1 cellular context compared by ENCODE assay signal in the genomic region with DNA sequence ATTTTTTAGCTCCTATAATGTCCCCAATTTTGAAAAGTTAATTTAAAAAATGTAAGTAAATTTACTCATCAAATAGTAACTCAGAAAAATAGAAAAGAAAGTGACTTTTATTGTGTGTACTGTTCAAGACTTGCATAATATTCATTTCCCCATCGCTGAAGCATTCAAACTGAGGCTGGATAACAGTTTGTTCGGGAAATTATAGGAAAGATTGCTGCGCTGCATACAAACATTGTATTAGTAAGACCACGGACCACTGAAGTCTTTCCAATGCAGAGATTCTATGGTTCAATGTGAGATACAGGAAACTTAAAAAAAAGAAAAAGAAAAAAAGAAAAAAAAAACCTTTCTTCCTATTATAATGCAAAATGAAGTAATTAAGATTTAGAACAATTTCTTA.
TF ChIP-seq lines count a peak whose summit lies in the region.

No MANE protein-coding gene starts in this region.

TF ChIP-seq in GM12878, 131 proteins besides CTCF, POLR2A, EP300 and RAD21:
- TF ChIP-seq, protein P1, sequence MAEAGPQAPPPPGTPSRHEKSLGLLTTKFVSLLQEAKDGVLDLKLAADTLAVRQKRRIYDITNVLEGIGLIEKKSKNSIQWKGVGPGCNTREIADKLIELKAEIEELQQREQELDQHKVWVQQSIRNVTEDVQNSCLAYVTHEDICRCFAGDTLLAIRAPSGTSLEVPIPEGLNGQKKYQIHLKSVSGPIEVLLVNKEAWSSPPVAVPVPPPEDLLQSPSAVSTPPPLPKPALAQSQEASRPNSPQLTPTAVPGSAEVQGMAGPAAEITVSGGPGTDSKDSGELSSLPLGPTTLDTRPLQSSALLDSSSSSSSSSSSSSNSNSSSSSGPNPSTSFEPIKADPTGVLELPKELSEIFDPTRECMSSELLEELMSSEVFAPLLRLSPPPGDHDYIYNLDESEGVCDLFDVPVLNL (IDR thresholded peaks at IDR 0.05; ENCODE audit: low read depth, low read length) = no peak
- TF ChIP-seq, protein P2, sequence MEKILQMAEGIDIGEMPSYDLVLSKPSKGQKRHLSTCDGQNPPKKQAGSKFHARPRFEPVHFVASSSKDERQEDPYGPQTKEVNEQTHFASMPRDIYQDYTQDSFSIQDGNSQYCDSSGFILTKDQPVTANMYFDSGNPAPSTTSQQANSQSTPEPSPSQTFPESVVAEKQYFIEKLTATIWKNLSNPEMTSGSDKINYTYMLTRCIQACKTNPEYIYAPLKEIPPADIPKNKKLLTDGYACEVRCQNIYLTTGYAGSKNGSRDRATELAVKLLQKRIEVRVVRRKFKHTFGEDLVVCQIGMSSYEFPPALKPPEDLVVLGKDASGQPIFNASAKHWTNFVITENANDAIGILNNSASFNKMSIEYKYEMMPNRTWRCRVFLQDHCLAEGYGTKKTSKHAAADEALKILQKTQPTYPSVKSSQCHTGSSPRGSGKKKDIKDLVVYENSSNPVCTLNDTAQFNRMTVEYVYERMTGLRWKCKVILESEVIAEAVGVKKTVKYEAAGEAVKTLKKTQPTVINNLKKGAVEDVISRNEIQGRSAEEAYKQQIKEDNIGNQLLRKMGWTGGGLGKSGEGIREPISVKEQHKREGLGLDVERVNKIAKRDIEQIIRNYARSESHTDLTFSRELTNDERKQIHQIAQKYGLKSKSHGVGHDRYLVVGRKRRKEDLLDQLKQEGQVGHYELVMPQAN (conservative IDR thresholded peaks at IDR 0.05) = no peak
- TF ChIP-seq LARP7 (IDR thresholded peaks at IDR 0.05) (no peak), SREBF2 (IDR thresholded peaks at IDR 0.05; ENCODE audit: low read length) (no peak), SMC3 (IDR thresholded peaks at IDR 0.05; ENCODE audit: borderline replicate concordance, low read length) (no peak), JUND (IDR thresholded peaks at IDR 0.05; ENCODE audit: low read depth, low read length) (no peak), BACH1 (IDR thresholded peaks at IDR 0.05; ENCODE audit: borderline replicate concordance) (no peak), POLR2AphosphoS2 (IDR thresholded peaks at IDR 0.05; ENCODE audit: low read depth, low read length) (no peak)
- TF ChIP-seq, protein P3, sequence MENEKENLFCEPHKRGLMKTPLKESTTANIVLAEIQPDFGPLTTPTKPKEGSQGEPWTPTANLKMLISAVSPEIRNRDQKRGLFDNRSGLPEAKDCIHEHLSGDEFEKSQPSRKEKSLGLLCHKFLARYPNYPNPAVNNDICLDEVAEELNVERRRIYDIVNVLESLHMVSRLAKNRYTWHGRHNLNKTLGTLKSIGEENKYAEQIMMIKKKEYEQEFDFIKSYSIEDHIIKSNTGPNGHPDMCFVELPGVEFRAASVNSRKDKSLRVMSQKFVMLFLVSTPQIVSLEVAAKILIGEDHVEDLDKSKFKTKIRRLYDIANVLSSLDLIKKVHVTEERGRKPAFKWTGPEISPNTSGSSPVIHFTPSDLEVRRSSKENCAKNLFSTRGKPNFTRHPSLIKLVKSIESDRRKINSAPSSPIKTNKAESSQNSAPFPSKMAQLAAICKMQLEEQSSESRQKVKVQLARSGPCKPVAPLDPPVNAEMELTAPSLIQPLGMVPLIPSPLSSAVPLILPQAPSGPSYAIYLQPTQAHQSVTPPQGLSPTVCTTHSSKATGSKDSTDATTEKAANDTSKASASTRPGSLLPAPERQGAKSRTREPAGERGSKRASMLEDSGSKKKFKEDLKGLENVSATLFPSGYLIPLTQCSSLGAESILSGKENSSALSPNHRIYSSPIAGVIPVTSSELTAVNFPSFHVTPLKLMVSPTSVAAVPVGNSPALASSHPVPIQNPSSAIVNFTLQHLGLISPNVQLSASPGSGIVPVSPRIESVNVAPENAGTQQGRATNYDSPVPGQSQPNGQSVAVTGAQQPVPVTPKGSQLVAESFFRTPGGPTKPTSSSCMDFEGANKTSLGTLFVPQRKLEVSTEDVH (IDR thresholded peaks at IDR 0.05; ENCODE audit: low read depth, partially characterized antibody) = no peak
- TF ChIP-seq, protein P4, sequence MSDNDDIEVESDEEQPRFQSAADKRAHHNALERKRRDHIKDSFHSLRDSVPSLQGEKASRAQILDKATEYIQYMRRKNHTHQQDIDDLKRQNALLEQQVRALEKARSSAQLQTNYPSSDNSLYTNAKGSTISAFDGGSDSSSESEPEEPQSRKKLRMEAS (IDR thresholded peaks at IDR 0.05; ENCODE audit: low read depth, low read length) = no peak
